8 cellular contexts compared by ENCODE assay signal in the genomic region with DNA sequence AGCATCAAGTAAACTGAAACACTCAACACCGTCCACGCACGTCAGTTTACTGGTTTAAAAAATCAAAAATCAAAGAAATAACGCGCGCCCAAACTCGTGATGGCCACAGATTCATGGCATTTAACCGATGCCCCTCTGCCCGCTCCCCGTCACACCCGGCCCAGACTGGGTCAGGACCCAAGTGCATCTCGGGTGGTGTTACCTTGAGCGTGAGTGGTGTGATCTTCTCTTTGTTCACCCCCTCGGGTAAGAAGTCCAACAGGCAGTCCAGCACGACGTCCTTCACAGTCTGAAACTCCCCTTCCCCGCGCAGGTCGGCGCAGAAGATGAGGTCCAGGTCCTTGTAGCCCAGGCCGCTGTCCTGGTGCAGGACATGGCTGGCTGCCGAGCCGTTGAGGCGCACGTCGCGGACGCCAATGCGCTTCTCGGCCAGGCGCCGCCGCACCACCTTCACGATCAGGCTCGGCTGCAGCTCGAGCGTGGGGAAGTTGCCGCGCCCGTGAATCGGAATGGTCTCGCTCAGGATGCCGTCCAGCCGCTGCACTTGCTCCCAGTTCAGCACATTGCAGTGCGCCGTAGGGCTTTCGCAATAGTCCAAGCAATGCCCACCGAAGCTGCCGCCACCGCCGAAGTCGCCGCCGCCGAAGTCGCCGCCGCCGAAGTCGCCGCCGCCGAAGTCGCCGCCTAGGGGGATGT. TPM values are rescaled to one million over a fixed set of nuclear protein-coding genes. Genes with fewer than 3 reads are reported as not detected.
DNase-seq lines count a peak whose midpoint lies in the region; ATAC-seq and TF ChIP-seq lines count a peak whose summit lies in the region.

No MANE protein-coding gene starts in this region.

- ATAC-seq in RWPE2 (ENCODE audit: low read depth) (0 out of 3 replicates have a peak, but pooled peaks have one; percentile 2), left ventricle myocardium superior (peak; percentile 18), HG03521 (IDR thresholded peaks at IDR 0.05; ENCODE audit: unreplicated experiment) (no peak)

- H3K4me3 ChIP-seq in RWPE2 (ENCODE audit: severe bottlenecking) (peak overlapping the region; percentile 78), adrenal gland (peak overlapping the region; percentile 68 to 98 (median 86)), prostate gland (peak overlapping the region; percentile 74 to 84)

- 2 to 8% (median 3%) methylated on average over 14 to 65 of the region's 65 CpGs for WGBS in adrenal gland, 4 donors
- WGBS in prostate gland, result 11% methylated on average over 38 of the region's 65 CpGs

- TF ChIP-seq POLR2A in adrenal gland (IDR thresholded peaks at IDR 0.05) (peak; percentile 25 to 53), prostate gland (IDR thresholded peaks at IDR 0.05) (no peak)

- H3K36me3 ChIP-seq in RWPE2 (ENCODE audit: low read depth) (peaks cover 15% of the 10 kb centered on the region), adrenal gland (replicated peaks in 1 of 2) (no peaks in the 10 kb centered on the region), prostate gland (no peaks in the 10 kb centered on the region)

- peak; percentile 11 for DNase-seq in NCI-H510A treated with DMSO at 0.1 percent for 48 hours (lab: John Stamatoyannopoulos, UW)
- no peak for DNase-seq in NCI-H510A (lab: John Stamatoyannopoulos, UW)
- peak; percentile 62 for DNase-seq in RWPE2 (ENCODE audit: low spot score)
- peak; percentile 68 to 83 (median 74) for DNase-seq in adrenal gland
- DNase-seq in left ventricle myocardium superior, result peak; percentile 87
- DNase-seq in prostate gland (ENCODE audit: low spot score), result peak; percentile 44
- DNase-seq in NAMALWA (ENCODE audit: low spot score), result no peak

- TF ChIP-seq CTCF in RWPE2 (IDR thresholded peaks at IDR 0.05; ENCODE audit: poor library complexity, severe bottlenecking), result no peak
- no peak for TF ChIP-seq CTCF in adrenal gland (IDR thresholded peaks at IDR 0.05)
- no peak for TF ChIP-seq CTCF in prostate gland (IDR thresholded peaks at IDR 0.05)

- no peak overlapping the region for H3K27ac ChIP-seq in RWPE2 (ENCODE audit: poor library complexity, severe bottlenecking)
- peak overlapping the region; percentile 73 to 98 (median 98) for H3K27ac ChIP-seq in adrenal gland
- H3K27ac ChIP-seq in prostate gland, result peak overlapping the region; percentile 93 to 95

- H3K4me1 ChIP-seq in RWPE2 (ENCODE audit: insufficient read depth, poor library complexity, severe bottlenecking) (no peaks in the 10 kb centered on the region), adrenal gland (replicated peaks in 1 of 2) (peaks cover 6 to 37% of the 10 kb centered on the region in 2 donors), prostate gland (replicated peaks) (no peaks in the 10 kb centered on the region)

- H3K9me3 ChIP-seq in RWPE2 (ENCODE audit: severe bottlenecking) (no peaks in the 10 kb centered on the region), adrenal gland (replicated peaks in 1 of 3) (no peaks in the 10 kb centered on the region), prostate gland (no peaks in the 10 kb centered on the region)

- intact Hi-C loops in adrenal gland (cut with DNase I), result loop anchor here in 1 of 2 donors (10.0 kb wide), 2 partner anchors 293 to 507 kb away; no protein-coding TSS in a partner anchor
- intact Hi-C loops in left ventricle myocardium superior (cut with micrococcal nuclease), result loop anchor here (5.0 to 10.0 kb wide), 2 partner anchors 293 to 1144 kb away; no protein-coding TSS in a partner anchor
- intact Hi-C loops in prostate gland (cut with DNase I), result loop anchor here (2.0 to 10.0 kb wide), 7 partner anchors 263 to 1621 kb away; no protein-coding TSS in a partner anchor

- H3K27me3 ChIP-seq in RWPE2 (ENCODE audit: insufficient read depth, poor library complexity, severe bottlenecking) (no peaks in the 10 kb centered on the region), adrenal gland (no peaks in the 10 kb centered on the region), prostate gland (replicated peaks; ENCODE audit: insufficient read depth) (no peaks in the 10 kb centered on the region)

RNA-seq across cellular contexts. Expression of gene TENT5A, which starts 0.9 kb away (rescaled TPM):
- total RNA-seq in adrenal gland, result 10 to 100 TPM in 6 of 8 donors, 1 to 10 TPM in 2; 4.4 to 24.6 (median 17.8) TPM
- 10 to 100 TPM; 11.3 to 18.1 (median 11.5) TPM for polyA plus RNA-seq in adrenal gland
- 69.4 TPM for total RNA-seq in left ventricle myocardium superior
- total RNA-seq in prostate gland, result 10 to 100 TPM; 11.9 to 12.0 TPM

Comparison
In these comparisons a context has a peak if more than half of its experiments do, and no peak if none do; other contexts are left out.
1. DNase-seq: peak in NCI-H510A treated with DMSO at 0.1 percent for 48 hours (single experiment), RWPE2 (single experiment), adrenal gland (7 of 7), left ventricle myocardium superior (single experiment) and prostate gland (single experiment); none in NCI-H510A (single experiment) and NAMALWA (single experiment).
2. Peak in every context shown above with its lines, with median percentiles within 50 percentile points of each other: H3K4me3 ChIP-seq.